In the genomic region with DNA sequence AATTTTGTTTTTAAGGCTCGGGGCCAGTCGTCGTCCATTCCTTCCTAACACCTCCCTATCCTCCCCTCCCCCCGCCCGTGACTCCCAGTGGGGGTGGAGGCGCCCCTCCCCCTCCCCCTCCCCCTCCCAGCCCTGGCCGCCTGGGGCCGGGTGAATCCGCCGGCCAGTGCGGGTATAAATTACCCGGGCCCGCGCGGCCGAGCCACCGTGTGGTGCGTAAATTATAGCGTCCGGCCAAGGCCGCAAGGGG, we compare ENCODE assay signal across 1 cellular context.
TF ChIP-seq lines count a peak whose summit lies in the region.

No MANE protein-coding gene starts in this region.

TF ChIP-seq in K562, 482 proteins besides CTCF, POLR2A, EP300 and RAD21 (continued from another document):
- TF ChIP-seq, protein P1, sequence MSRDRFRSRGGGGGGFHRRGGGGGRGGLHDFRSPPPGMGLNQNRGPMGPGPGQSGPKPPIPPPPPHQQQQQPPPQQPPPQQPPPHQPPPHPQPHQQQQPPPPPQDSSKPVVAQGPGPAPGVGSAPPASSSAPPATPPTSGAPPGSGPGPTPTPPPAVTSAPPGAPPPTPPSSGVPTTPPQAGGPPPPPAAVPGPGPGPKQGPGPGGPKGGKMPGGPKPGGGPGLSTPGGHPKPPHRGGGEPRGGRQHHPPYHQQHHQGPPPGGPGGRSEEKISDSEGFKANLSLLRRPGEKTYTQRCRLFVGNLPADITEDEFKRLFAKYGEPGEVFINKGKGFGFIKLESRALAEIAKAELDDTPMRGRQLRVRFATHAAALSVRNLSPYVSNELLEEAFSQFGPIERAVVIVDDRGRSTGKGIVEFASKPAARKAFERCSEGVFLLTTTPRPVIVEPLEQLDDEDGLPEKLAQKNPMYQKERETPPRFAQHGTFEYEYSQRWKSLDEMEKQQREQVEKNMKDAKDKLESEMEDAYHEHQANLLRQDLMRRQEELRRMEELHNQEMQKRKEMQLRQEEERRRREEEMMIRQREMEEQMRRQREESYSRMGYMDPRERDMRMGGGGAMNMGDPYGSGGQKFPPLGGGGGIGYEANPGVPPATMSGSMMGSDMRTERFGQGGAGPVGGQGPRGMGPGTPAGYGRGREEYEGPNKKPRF (IDR thresholded peaks at IDR 0.05; ENCODE audit: low read depth, low read length) = no peak
- TF ChIP-seq ARNT (IDR thresholded peaks at IDR 0.05) (no peak), SNIP1 (IDR thresholded peaks at IDR 0.05; ENCODE audit: low read depth) (no peak), HMGN3 (IDR thresholded peaks at IDR 0.05; ENCODE audit: borderline replicate concordance, extremely low read depth, insufficient read length, low read depth, low read length) (peak; percentile 18), NR2C2 (CRISPR knock-in tag; IDR thresholded peaks at IDR 0.05) (no peak), NR2C2 (tag; IDR thresholded peaks at IDR 0.05) (no peak), KLF16 (IDR thresholded peaks at IDR 0.05) (peak; percentile 68), ARID3B (CRISPR knock-in tag; IDR thresholded peaks at IDR 0.05; ENCODE audit: borderline replicate concordance) (no peak), KDM1A (IDR thresholded peaks at IDR 0.05) (peak in 1 of 2 experiments; percentile 88; a peak in 2 of 4 replicates), MAZ (CRISPR knock-in tag; conservative IDR thresholded peaks at IDR 0.05 in 1 of 2, IDR thresholded peaks at IDR 0.05 in 1 of 2) (no peak), FOS (IDR thresholded peaks at IDR 0.05; ENCODE audit: extremely low read depth, insufficient read length) (no peak), HNRNPLL (IDR thresholded peaks at IDR 0.05; ENCODE audit: low read depth, low read length, poor library complexity, severe bottlenecking) (peak; percentile 38), ZNF124 (CRISPR knock-in tag; IDR thresholded peaks at IDR 0.05) (no peak), GABPA (tag; conservative IDR thresholded peaks at IDR 0.05; ENCODE audit: low read depth) (no peak), FOXJ2 (tag; IDR thresholded peaks at IDR 0.05) (0 out of 2 replicates have a peak, but pooled peaks have one; percentile 41), FOXP4 (CRISPR knock-in tag; IDR thresholded peaks at IDR 0.05; ENCODE audit: borderline replicate concordance) (0 out of 2 replicates have a peak, but pooled peaks have one; percentile 25)
- TF ChIP-seq, protein P2, sequence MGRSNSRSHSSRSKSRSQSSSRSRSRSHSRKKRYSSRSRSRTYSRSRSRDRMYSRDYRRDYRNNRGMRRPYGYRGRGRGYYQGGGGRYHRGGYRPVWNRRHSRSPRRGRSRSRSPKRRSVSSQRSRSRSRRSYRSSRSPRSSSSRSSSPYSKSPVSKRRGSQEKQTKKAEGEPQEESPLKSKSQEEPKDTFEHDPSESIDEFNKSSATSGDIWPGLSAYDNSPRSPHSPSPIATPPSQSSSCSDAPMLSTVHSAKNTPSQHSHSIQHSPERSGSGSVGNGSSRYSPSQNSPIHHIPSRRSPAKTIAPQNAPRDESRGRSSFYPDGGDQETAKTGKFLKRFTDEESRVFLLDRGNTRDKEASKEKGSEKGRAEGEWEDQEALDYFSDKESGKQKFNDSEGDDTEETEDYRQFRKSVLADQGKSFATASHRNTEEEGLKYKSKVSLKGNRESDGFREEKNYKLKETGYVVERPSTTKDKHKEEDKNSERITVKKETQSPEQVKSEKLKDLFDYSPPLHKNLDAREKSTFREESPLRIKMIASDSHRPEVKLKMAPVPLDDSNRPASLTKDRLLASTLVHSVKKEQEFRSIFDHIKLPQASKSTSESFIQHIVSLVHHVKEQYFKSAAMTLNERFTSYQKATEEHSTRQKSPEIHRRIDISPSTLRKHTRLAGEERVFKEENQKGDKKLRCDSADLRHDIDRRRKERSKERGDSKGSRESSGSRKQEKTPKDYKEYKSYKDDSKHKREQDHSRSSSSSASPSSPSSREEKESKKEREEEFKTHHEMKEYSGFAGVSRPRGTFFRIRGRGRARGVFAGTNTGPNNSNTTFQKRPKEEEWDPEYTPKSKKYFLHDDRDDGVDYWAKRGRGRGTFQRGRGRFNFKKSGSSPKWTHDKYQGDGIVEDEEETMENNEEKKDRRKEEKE (IDR thresholded peaks at IDR 0.05; ENCODE audit: borderline replicate concordance in 1 of 2, control insufficient read depth in 1 of 2, low read depth in 2 of 2, low read length in 1 of 2) = no peak
